26 cellular contexts compared by ENCODE assay signal in the genomic region with DNA sequence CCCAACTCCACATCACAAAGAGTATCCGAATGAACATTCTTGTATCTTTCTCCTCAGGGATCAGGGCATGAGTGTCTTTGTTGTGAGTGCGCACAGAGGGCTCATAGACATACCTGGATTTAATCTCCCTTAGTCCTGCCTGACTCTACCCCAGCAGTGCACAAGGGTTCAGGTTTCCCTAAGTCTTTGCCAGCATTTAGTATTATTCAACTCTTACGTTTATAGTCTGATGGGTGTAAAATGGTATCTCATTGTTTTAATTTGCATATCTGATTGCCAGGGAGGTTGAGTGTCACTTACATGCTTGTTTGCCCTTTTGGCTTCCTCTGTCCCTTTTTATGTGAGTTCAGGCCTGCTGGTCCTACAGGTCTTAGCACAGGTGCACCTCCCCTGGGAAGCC. TPM values are rescaled to one million over a fixed set of nuclear protein-coding genes. Genes with fewer than 3 reads are reported as not detected.
"Had no signal": no experiment of that assay in that cellular context is flagged by ENCODE, and none has a peak within 500 bp of the region (broad histone marks: within the 10 kb centered on the region; RNA-seq: fewer than 3 reads in every experiment).

No MANE protein-coding gene starts in this region.

- DNase-seq: activated CD4-positive, alpha-beta memory T cell treated with anti-CD3 and anti-CD28 coated beads for 36 hours; activated CD4-positive, alpha-beta T cell treated with anti-CD3 and anti-CD28 coated beads for 36 hours; activated CD4-positive, alpha-beta T cell treated with anti-CD3 and anti-CD28 coated beads, Interleukin-2, amount 10 ng/mL, durations not matched to agents 24 days and 14 days; activated CD4-positive, CD25-positive, alpha-beta regulatory T cell; activated CD4-positive, CD25-positive, alpha-beta regulatory T cell treated with anti-CD3 and anti-CD28 coated beads, Interleukin-2, amount 50 U/mL, for 72 hours; activated CD8-positive, alpha-beta memory T cell treated with anti-CD3 and anti-CD28 coated beads, Interleukin-2, amount 10 ng/mL, durations not matched to agents 7 days and 5 days; activated CD8-positive, alpha-beta memory T cell treated with anti-CD3 and anti-CD28 coated beads, Interleukin-2, amount 50 U/mL, for 4 hours; activated CD8-positive, alpha-beta T cell treated with anti-CD3 and anti-CD28 coated beads, Interleukin-2, amount 10 ng/mL, durations not matched to agents 7 days and 5 days; activated effector memory CD4-positive, alpha-beta T cell treated with anti-CD3 and anti-CD28 coated beads, Interleukin-2, amount 50 U/mL, for 16 hours; activated naive CD4-positive, alpha-beta T cell treated with anti-CD3 and anti-CD28 coated beads for 36 hours; activated naive CD8-positive, alpha-beta T cell treated with anti-CD3 and anti-CD28 coated beads for 36 hours; activated naive CD8-positive, alpha-beta T cell treated with anti-CD3 and anti-CD28 coated beads, Interleukin-2, amount 50 U/mL, for 24 hours; activated T-cell treated with anti-CD3 and anti-CD28 coated beads, Interleukin-2, amount 50 U/mL, for 1 hour; activated T-cell treated with anti-CD3 and anti-CD28 coated beads, Interleukin-2, amount 50 U/mL, for 48 hours; caudate nucleus; cortex of kidney; dermis blood vessel endothelial cell; effector CD8-positive, alpha-beta T cell; foreskin fibroblast; head of caudate nucleus; T-helper 2 cell had no signal

- ATAC-seq: activated CD4-positive, alpha-beta T cell treated with anti-CD3 and anti-CD28 coated beads for 36 hours; activated CD8-positive, alpha-beta memory T cell treated with anti-CD3 and anti-CD28 coated beads, Interleukin-2, amount 10 ng/mL, durations not matched to agents 7 days and 5 days; activated CD8-positive, alpha-beta T cell treated with anti-CD3 and anti-CD28 coated beads, Interleukin-2, amount 10 ng/mL, durations not matched to agents 7 days and 5 days; activated naive CD8-positive, alpha-beta T cell treated with anti-CD3 and anti-CD28 coated beads, Interleukin-2, amount 50 U/mL, for 24 hours; esophagus mucosa had no signal

- FAIRE-seq: astrocyte, colon, frontal cortex had no signal

RNA-seq across cellular contexts. Expression of gene FOXD2, which starts 49.5 kb away (rescaled TPM):
- total RNA-seq: epithelial cell of proximal tubule had no signal
